In the genomic region with DNA sequence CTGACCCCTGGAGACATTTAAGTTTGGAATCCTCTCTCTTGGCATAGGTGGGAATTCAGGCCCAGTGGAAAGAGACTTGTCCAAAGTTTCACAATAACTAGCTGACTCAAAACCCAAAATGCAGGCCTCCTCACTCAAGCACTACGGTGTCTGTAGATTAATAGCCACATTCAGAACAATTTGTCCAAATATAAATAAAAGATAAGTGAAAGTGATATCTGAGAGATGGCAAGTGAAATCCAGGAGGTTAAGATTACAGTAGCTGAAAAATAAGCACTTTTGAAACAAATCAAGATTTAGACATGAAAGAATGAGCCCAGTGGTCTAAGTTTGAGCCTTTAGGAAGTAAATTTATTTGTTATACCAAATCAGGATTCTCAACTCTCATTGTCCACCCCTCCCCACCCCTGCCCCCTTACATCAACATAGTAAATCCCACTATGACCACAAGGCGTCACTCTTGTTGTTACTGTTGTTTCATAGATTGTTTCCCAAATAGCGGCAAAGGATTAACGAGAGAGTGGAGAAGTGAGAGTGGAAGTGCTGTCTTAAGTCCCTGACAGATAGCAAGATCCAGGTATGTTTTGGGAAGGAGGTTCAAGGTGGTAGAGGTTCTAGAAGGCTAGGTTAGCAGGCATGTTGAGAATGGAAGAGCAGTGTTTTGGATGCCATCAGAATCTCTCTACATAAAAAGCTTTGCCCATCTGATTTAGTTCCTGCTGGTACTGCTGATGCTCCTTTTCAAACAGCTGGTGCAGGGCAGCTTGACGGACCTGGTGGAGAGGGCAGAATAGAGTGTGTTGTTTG, we compare ENCODE assay signal across 8 cellular contexts. TPM values are rescaled to one million over a fixed set of nuclear protein-coding genes. Genes with fewer than 3 reads are reported as not detected.
DNase-seq lines count a peak whose midpoint lies in the region; ATAC-seq and TF ChIP-seq lines count a peak whose summit lies in the region.

No MANE protein-coding gene starts in this region.

- H3K4me3 ChIP-seq in LNCaP clone FGC (ENCODE audit: low read depth, low read length), result no peak overlapping the region
- H3K4me3 ChIP-seq in dorsolateral prefrontal cortex, result peak overlapping the region in 16 of 59 donors; percentile 3 to 52 (median 21)

- intact Hi-C loops in dorsolateral prefrontal cortex (cut with DNase I), result loop anchor here in 1 of 2 donors (2.0 kb wide), 1 partner anchor 74 kb away; a partner anchor contains a TSS

- DNase-seq in activated T-cell treated with anti-CD3 and anti-CD28 coated beads for 4 hours (peak; percentile 54), LNCaP clone FGC (ENCODE audit: low read depth) (peak; percentile 40), SKM-1 treated with dmso at 0.1 percent for 144 hours (lab: John Stamatoyannopoulos, UW; ENCODE audit: unreplicated experiment) (peak; percentile 42), dorsolateral prefrontal cortex (no peak), medulla oblongata (ENCODE audit: extremely low spot score) (peak; percentile 82)
- DNase-seq in activated T-cell treated with anti-CD3 and anti-CD28 coated beads, Interleukin-2, amount 50 U/mL, for 1 hour, result no peak

- no peak for ATAC-seq in HG02759 (IDR thresholded peaks at IDR 0.05; ENCODE audit: unreplicated experiment)
- ATAC-seq in GM19452 (IDR thresholded peaks at IDR 0.05; ENCODE audit: unreplicated experiment), result no peak

- H3K27me3 ChIP-seq in dorsolateral prefrontal cortex, result no peaks in the 10 kb centered on the region

- TF ChIP-seq CTCF in LNCaP clone FGC (IDR thresholded peaks at IDR 0.05; ENCODE audit: control insufficient read depth, extremely low read depth, insufficient read depth) (peak; percentile 64), dorsolateral prefrontal cortex (IDR thresholded peaks at IDR 0.05 in 54 of 56, conservative IDR thresholded peaks at IDR 0.05 in 2 of 56; ENCODE audit: low read depth in 1 of 56, partially characterized antibody in 56 of 56) (peak in 54 of 56 donors; percentile 13 to 74 (median 55))

- H3K27ac ChIP-seq in dorsolateral prefrontal cortex, result peak overlapping the region in 12 of 59 donors; percentile 4 to 66 (median 20)

RNA-seq across cellular contexts. Expression of a gene that starts 7.1 kb away (rescaled TPM):
- 100 to 1,000 TPM in 118 of 120 experiments, 10 to 100 TPM in 2; 94.1 to 261 (median 167) TPM for total RNA-seq in dorsolateral prefrontal cortex

RNA-seq across cellular contexts. Expression of a gene that starts 7.2 kb away (rescaled TPM):
- 1 to 10 TPM in 1 of 120 experiments, not detected in 119; 1.9 TPM for total RNA-seq in dorsolateral prefrontal cortex

RNA-seq across cellular contexts. Expression of a gene that starts 21.8 kb away (rescaled TPM):
- 100 to 1,000 TPM; 100 to 166 (median 130) TPM for total RNA-seq in dorsolateral prefrontal cortex

RNA-seq across cellular contexts. Expression of a gene that starts 44.1 kb away (rescaled TPM):
- 1 to 10 TPM in 5 of 120 experiments, under 1 TPM in 70, not detected in 45; 0.06 to 1.6 (median 0.13) TPM for total RNA-seq in dorsolateral prefrontal cortex

Comparison
In these comparisons a context has a peak if more than half of its experiments do, and no peak if none do; other contexts are left out.
1. DNase-seq: peak in activated T-cell treated with anti-CD3 and anti-CD28 coated beads for 4 hours (single experiment), LNCaP clone FGC (single experiment), SKM-1 treated with dmso at 0.1 percent for 144 hours (single experiment) and medulla oblongata (single experiment); none in activated T-cell treated with anti-CD3 and anti-CD28 coated beads, Interleukin-2, amount 50 U/mL, for 1 hour (single experiment) and dorsolateral prefrontal cortex (0 of 10).